8 cellular contexts compared by ENCODE assay signal in genomic region chr1:40783001-40783905, GRCh38. TPM values are rescaled to one million over a fixed set of nuclear protein-coding genes. Genes with fewer than 3 reads are reported as not detected.
A peak's percentile ranks its signal among the peaks of the same experiment; 100 is the strongest.
DNase-seq lines count a peak whose midpoint lies in the region; ATAC-seq lines count a peak whose summit lies in the region.

KCNQ4 (plus strand) TSS chr1:40783787; CDS start chr1:40784094, 307 bp downstream.

- H3K27me3 Mint-ChIP-seq in activated naive CD4-positive, alpha-beta T cell treated with anti-CD3 and anti-CD28 coated beads for 36 hours (ENCODE audit: low read depth) = peaks cover 15% of the 10 kb centered on the region

- H3K4me3 ChIP-seq in MG63 = no peak within 1 kb of the TSS

- H3K4me3 Mint-ChIP-seq in activated naive CD4-positive, alpha-beta T cell treated with anti-CD3 and anti-CD28 coated beads for 36 hours = peak within 1 kb of the TSS; percentile 63

- no peaks in the 10 kb centered on the region for H3K9me3 ChIP-seq in MG63

- H3K27me3 ChIP-seq in MG63 = no peaks in the 10 kb centered on the region

- H3K36me3 ChIP-seq in MG63 = no peaks in the 10 kb centered on the region

- intact Hi-C loops in activated naive CD4-positive, alpha-beta T cell treated with anti-CD3 and anti-CD28 coated beads for 36 hours (cut with micrococcal nuclease) = no loop called here
- intact Hi-C loops in Right ventricle myocardium inferior (cut with DNase I) = no loop called here
- intact Hi-C loops in posterior cingulate gyrus (cut with DNase I) = loop anchor here (10.0 kb wide), 2 partner anchors 168 to 172 kb away; no protein-coding TSS in a partner anchor

- H3K4me1 Mint-ChIP-seq in activated naive CD4-positive, alpha-beta T cell treated with anti-CD3 and anti-CD28 coated beads for 36 hours (ENCODE audit: low read depth) = peaks cover 7% of the 10 kb centered on the region

- CTCF ChIA-PET in activated naive CD4-positive, alpha-beta T cell treated with anti-CD3 and anti-CD28 coated beads for 36 hours (lab: Charles Lee) = interaction anchor here (2.1 kb wide), 2 partner anchors 9 to 10 kb away, joined by 8 to 10 read pairs; no protein-coding TSS in a partner anchor

- no peak within 1 kb of the TSS for H3K27ac Mint-ChIP-seq in activated naive CD4-positive, alpha-beta T cell treated with anti-CD3 and anti-CD28 coated beads for 36 hours

- H3K9me3 Mint-ChIP-seq in activated naive CD4-positive, alpha-beta T cell treated with anti-CD3 and anti-CD28 coated beads for 36 hours = no peaks in the 10 kb centered on the region

- DNase-seq in DMS79 (lab: John Stamatoyannopoulos, UW) (peak; percentile 25), MG63 (peak; percentile 52), Right ventricle myocardium inferior (ENCODE audit: missing footprints) (peak; percentile 76), posterior cingulate gyrus (peak in 7 of 10 donors; percentile 27 to 90 (median 49)), kidney glomerular epithelial cell (lab: John Stamatoyannopoulos, UW) (no peak), 8988T (no peak)
- peak; percentile 43 for DNase-seq in activated naive CD4-positive, alpha-beta T cell treated with anti-CD3 and anti-CD28 coated beads for 36 hours

- H3K36me3 Mint-ChIP-seq in activated naive CD4-positive, alpha-beta T cell treated with anti-CD3 and anti-CD28 coated beads for 36 hours (ENCODE audit: low read depth) = peaks cover 3% of the 10 kb centered on the region

- peak; percentile 60 for ATAC-seq in Right ventricle myocardium inferior
- ATAC-seq in GM18858 (IDR thresholded peaks at IDR 0.05; ENCODE audit: unreplicated experiment) = no peak

RNA-seq across cellular contexts. Expression of gene KCNQ4, which starts in this region (rescaled TPM):
- total RNA-seq in MG63 (2014; rRNA removed; shearing (Covaris generic); ENCODE audit: low replicate concordance) = not detected in 2 replicates
- under 1 TPM; 0.49 to 0.50 TPM for total RNA-seq in activated naive CD4-positive, alpha-beta T cell treated with anti-CD3 and anti-CD28 coated beads for 36 hours
- 2.8 TPM for total RNA-seq in Right ventricle myocardium inferior

Comparison
In these comparisons a context has a peak if more than half of its experiments do, and no peak if none do; other contexts are left out.
1. Peak in DNase-seq in MG63; RNA of the gene not detected or under 1 TPM.
2. Peak in DNase-seq in activated naive CD4-positive, alpha-beta T cell treated with anti-CD3 and anti-CD28 coated beads for 36 hours; RNA of the gene not detected or under 1 TPM.
3. DNase-seq: peak in DMS79 (single experiment), Right ventricle myocardium inferior (single experiment) and posterior cingulate gyrus (7 of 10); none in kidney glomerular epithelial cell (single experiment) and 8988T (single experiment).